ENCODE assay signal across 9 cellular contexts in the genomic region with DNA sequence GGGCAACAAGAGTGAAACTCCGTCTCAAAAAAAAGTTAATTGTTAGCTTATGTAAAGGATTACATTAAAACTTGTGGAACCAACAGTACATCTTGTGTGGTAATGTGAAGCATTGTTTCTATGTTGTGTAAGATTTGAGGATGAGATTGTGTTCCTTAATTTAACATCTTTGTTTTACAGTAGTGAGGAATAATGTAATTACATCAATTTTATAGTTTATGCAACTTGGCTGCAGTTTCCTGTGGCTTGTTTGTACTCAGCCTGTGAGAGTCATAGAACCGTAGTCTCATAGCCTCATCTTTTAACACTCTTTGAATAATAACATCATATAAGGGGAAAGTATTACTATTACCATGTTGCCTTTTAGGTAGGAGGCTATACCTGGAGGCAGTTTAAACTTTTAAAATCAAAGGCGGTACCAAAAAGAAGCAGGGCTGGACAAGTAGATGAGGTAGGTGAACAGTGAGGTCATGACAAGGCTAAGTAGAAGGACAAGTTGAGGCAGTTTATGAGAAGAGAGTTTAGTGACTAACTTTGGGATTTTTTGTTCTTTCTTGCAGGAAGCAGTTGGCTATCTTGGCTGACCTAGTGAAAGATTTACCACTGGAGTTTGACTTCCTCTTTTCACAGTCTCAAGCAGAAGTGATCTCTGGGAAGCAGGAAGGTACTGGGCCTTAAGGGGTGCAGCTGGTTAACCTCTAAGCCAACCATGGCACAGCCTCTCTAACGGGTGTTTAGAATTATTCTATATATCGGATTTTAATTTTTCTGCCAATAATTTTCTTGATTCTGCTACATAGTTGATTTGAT. TPM values are rescaled to one million over a fixed set of nuclear protein-coding genes. Genes with fewer than 3 reads are reported as not detected.
DNase-seq lines count a peak whose midpoint lies in the region; ATAC-seq and TF ChIP-seq lines count a peak whose summit lies in the region.
"Had no signal": no experiment of that assay in that cellular context is flagged by ENCODE, and none has a peak within 500 bp of the region (broad histone marks: within the 10 kb centered on the region; RNA-seq: fewer than 3 reads in every experiment).

No MANE protein-coding gene starts in this region.

- ATAC-seq in GM19438 (IDR thresholded peaks at IDR 0.05; ENCODE audit: low read depth, unreplicated experiment), result peak; percentile 98
- ATAC-seq in HG03432 (IDR thresholded peaks at IDR 0.05; ENCODE audit: unreplicated experiment), result peak; percentile 95
- ATAC-seq in body of pancreas, result peak; percentile 21
- ATAC-seq in activated CD8-positive, alpha-beta T cell treated with anti-CD3 and anti-CD28 coated beads for 36 hours, result no peak

- H3K27ac ChIP-seq in body of pancreas, result peak overlapping the region in 2 of 4 donors; percentile 18 to 63

- intact Hi-C loops in body of pancreas (cut with DNase I), result no loop called here
- intact Hi-C loops in activated CD8-positive, alpha-beta T cell treated with anti-CD3 and anti-CD28 coated beads for 36 hours (cut with micrococcal nuclease), result no loop called here

- H3K27me3 ChIP-seq in body of pancreas, result no peaks in the 10 kb centered on the region

- no peak overlapping the region for H3K4me3 ChIP-seq in body of pancreas

- no peaks in the 10 kb centered on the region for H3K9me3 ChIP-seq in body of pancreas

- DNase-seq in AG08395 (ENCODE audit: low spot score) (peak; percentile 17), body of pancreas (peak in 1 of 4 donors; percentile 23), NCI-H2029 (lab: John Stamatoyannopoulos, UW) (no peak), NCI-H187 (lab: John Stamatoyannopoulos, UW) (no peak)
- DNase-seq in NK-92 treated with Interleukin-12 subunit alpha and Interleukin-12 subunit beta, amount 100 ng/mL, for 24 hours (lab: John Stamatoyannopoulos, UW), result no peak
- no peak for DNase-seq in activated CD8-positive, alpha-beta T cell treated with anti-CD3 and anti-CD28 coated beads for 36 hours
- DNase-seq: activated naive CD4-positive, alpha-beta T cell treated with anti-CD3 and anti-CD28 coated beads, Interleukin-2, amount 50 U/mL, for 16 hours had no signal

- CTCF ChIA-PET in activated CD8-positive, alpha-beta T cell treated with anti-CD3 and anti-CD28 coated beads for 36 hours (lab: Charles Lee), result no interaction called here

- 56 to 68% methylated on average over 5 of the region's 5 CpGs for WGBS in body of pancreas, 2 donors

- no peaks in the 10 kb centered on the region for H3K9me3 Mint-ChIP-seq in activated CD8-positive, alpha-beta T cell treated with anti-CD3 and anti-CD28 coated beads for 36 hours

- H3K4me3 Mint-ChIP-seq in activated CD8-positive, alpha-beta T cell treated with anti-CD3 and anti-CD28 coated beads for 36 hours, result no peak overlapping the region

- no peaks in the 10 kb centered on the region for H3K27me3 Mint-ChIP-seq in activated CD8-positive, alpha-beta T cell treated with anti-CD3 and anti-CD28 coated beads for 36 hours

- TF ChIP-seq CTCF in body of pancreas (IDR thresholded peaks at IDR 0.05), result no peak
- no peak for TF ChIP-seq CTCF in activated CD8-positive, alpha-beta T cell treated with anti-CD3 and anti-CD28 coated beads for 36 hours (IDR thresholded peaks at IDR 0.05)

- H3K27ac Mint-ChIP-seq in activated CD8-positive, alpha-beta T cell treated with anti-CD3 and anti-CD28 coated beads for 36 hours, result no peak overlapping the region

- H3K4me1 Mint-ChIP-seq in activated CD8-positive, alpha-beta T cell treated with anti-CD3 and anti-CD28 coated beads for 36 hours (ENCODE audit: low read depth), result no peaks in the 10 kb centered on the region

- H3K36me3 ChIP-seq in body of pancreas (replicated peaks in 1 of 2; ENCODE audit: insufficient read depth in 1 of 2, low read depth in 2 of 2), result no peaks in the 10 kb centered on the region

- TF ChIP-seq POLR2A in body of pancreas (IDR thresholded peaks at IDR 0.05), result no peak

- peaks cover 5% of the 10 kb centered on the region for H3K36me3 Mint-ChIP-seq in activated CD8-positive, alpha-beta T cell treated with anti-CD3 and anti-CD28 coated beads for 36 hours (ENCODE audit: low read depth)

- POLR2A ChIA-PET in activated CD8-positive, alpha-beta T cell treated with anti-CD3 and anti-CD28 coated beads for 36 hours (lab: Charles Lee), result no interaction called here

- peaks cover 28% of the 10 kb centered on the region for H3K4me1 ChIP-seq in body of pancreas

RNA-seq across cellular contexts. Expression of a gene that starts 26.1 kb away (rescaled TPM):
- 10 to 100 TPM in 1 of 2 donors, 1 to 10 TPM in 1; 9.3 to 17.1 TPM for total RNA-seq in body of pancreas
- 1 to 10 TPM; 1.9 to 2.2 TPM for total RNA-seq in activated CD8-positive, alpha-beta T cell treated with anti-CD3 and anti-CD28 coated beads for 36 hours

RNA-seq across cellular contexts. Expression of a gene that starts 46.5 kb away (rescaled TPM):
- total RNA-seq in body of pancreas, result 10 to 100 TPM in 1 of 2 donors, 1 to 10 TPM in 1; 9.6 to 17.9 TPM
- total RNA-seq in activated CD8-positive, alpha-beta T cell treated with anti-CD3 and anti-CD28 coated beads for 36 hours, result 10 to 100 TPM; 34.2 to 35.3 TPM

RNA-seq across cellular contexts. Expression of a gene that starts 46.6 kb away (rescaled TPM):
- total RNA-seq in body of pancreas, result 10 to 100 TPM in 1 of 2 donors, 1 to 10 TPM in 1; 8.6 to 14.8 TPM
- total RNA-seq in activated CD8-positive, alpha-beta T cell treated with anti-CD3 and anti-CD28 coated beads for 36 hours, result 10 to 100 TPM; 37.4 to 38.1 TPM
